ENCODE assay signal across 23 cellular contexts in the genomic region with DNA sequence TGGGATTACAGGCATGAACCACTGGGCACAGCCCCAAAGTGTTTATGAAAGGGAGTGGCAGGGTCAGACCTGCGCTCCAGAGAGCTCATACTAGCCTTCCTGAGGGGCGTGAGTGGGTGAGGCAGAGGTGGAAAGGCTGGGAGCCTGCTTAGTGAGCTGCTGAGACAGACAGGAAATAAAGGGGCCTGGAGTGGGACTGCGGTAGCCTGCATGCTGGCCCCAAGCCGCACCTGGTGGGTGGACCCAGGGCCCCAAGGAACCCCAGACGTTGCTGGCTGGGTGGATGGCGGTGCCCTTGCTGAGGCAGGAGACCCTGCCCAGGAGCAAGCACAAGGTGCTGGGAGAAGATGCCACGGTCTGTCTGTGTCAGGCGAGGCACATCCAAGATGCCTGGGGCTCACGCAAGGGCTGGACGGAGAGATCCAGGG.
DNase-seq lines count a peak whose midpoint lies in the region; ATAC-seq and TF ChIP-seq lines count a peak whose summit lies in the region.
"Had no signal": no experiment of that assay in that cellular context is flagged by ENCODE, and none has a peak within 500 bp of the region (broad histone marks: within the 10 kb centered on the region; RNA-seq: fewer than 3 reads in every experiment).

No MANE protein-coding gene starts in this region.

- H3F3A ChIP-seq in smooth muscle cell (ENCODE audit: low read depth), result no peaks in the 10 kb centered on the region

- DNase-seq in NCI-H226, result peak; percentile 27
- no peak for DNase-seq in WTC11 (ENCODE audit: low spot score)
- no peak for DNase-seq in mesothelial cell of epicardium (ENCODE audit: low spot score in 2 of 2, unreplicated experiment in 2 of 2)
- no peak for DNase-seq in smooth muscle cell (lab: John Stamatoyannopoulos, UW; ENCODE audit: unreplicated experiment)
- no peak for DNase-seq in GM20000 (ENCODE audit: low spot score)
- DNase-seq in stimulated activated CD4-positive, alpha-beta T cell treated with anti-CD3 and anti-CD28 coated beads, Interleukin-2, amount 100 ng/mL, for 24 hours, result no peak
- no peak for DNase-seq in mammary epithelial cell
- DNase-seq: activated CD4-positive, alpha-beta T cell treated with anti-CD3 and anti-CD28 coated beads, Interleukin-2, amount 50 U/mL, for 4 hours; activated CD8-positive, alpha-beta memory T cell treated with anti-CD3 and anti-CD28 coated beads, Interleukin-2, amount 10 ng/mL, durations not matched to agents 7 days and 5 days; activated gamma-delta T cell; activated T-cell treated with anti-CD3 and anti-CD28 coated beads, Interleukin-2, amount 50 U/mL, for 4 hours; Caco-2; esophagus squamous epithelium; foreskin keratinocyte; GOT3; HFFc6; NCI-H1694; stimulated activated CD4-positive, alpha-beta T cell treated with anti-CD3 and anti-CD28 coated beads, Interleukin-4, amount 100 ng/mL, for 4 hours; T-helper 17 cell had no signal

- intact Hi-C loops in mammary epithelial cell (cut with micrococcal nuclease), result no loop called here

- no peak; the same call in 1 of the 2 replicates for ATAC-seq in WTC11
- ATAC-seq: activated CD8-positive, alpha-beta memory T cell treated with anti-CD3 and anti-CD28 coated beads, Interleukin-2, amount 10 ng/mL, durations not matched to agents 7 days and 5 days; activated T-cell treated with anti-CD3 and anti-CD28 coated beads, Interleukin-2, amount 50 U/mL, for 4 hours; foreskin keratinocyte; T-helper 17 cell had no signal

- no peaks in the 10 kb centered on the region; the same call in 1 of the 2 replicates for H3K36me3 Mint-ChIP-seq in WTC11
- no peaks in the 10 kb centered on the region for H3K36me3 Mint-ChIP-seq in mesothelial cell of epicardium
- H3K36me3 Mint-ChIP-seq: activated CD8-positive, alpha-beta memory T cell treated with anti-CD3 and anti-CD28 coated beads, Interleukin-2, amount 10 ng/mL, durations not matched to agents 7 days and 5 days had no signal

- no peaks in the 10 kb centered on the region for H3K27me3 ChIP-seq in smooth muscle cell (ENCODE audit: low read depth)
- no peaks in the 10 kb centered on the region for H3K27me3 ChIP-seq in mammary epithelial cell (ENCODE audit: insufficient read depth, low read length)
- H3K27me3 ChIP-seq: tibial nerve had no signal

- no TSS peak for BruUV-seq in mammary epithelial cell (replicated peaks; lab: Mats Ljungman, UMichigan)

- H3K4me1 ChIP-seq in smooth muscle cell (ENCODE audit: low read depth), result peaks cover 14% of the 10 kb centered on the region
- no peaks in the 10 kb centered on the region for H3K4me1 ChIP-seq in mammary epithelial cell (ENCODE audit: insufficient read depth, low read length)
- H3K4me1 ChIP-seq: Caco-2, foreskin keratinocyte had no signal

- WGBS in smooth muscle cell (ENCODE audit: low lambda C conversion rate), result 69% methylated on average over 10 of the region's 10 CpGs
- 70% methylated on average over 10 of the region's 10 CpGs for WGBS in mammary epithelial cell (ENCODE audit: low coverage, missing lambda C conversion rate)

- H3K36me3 ChIP-seq in smooth muscle cell (ENCODE audit: low read depth) (no peaks in the 10 kb centered on the region), mammary epithelial cell (ENCODE audit: insufficient read depth, low read length) (no peaks in the 10 kb centered on the region)
- H3K36me3 ChIP-seq: esophagus squamous epithelium, prostate gland had no signal

- H3K4me3 Mint-ChIP-seq in WTC11 (no peak overlapping the region), mesothelial cell of epicardium (no peak overlapping the region)
- H3K4me3 Mint-ChIP-seq: activated CD8-positive, alpha-beta memory T cell treated with anti-CD3 and anti-CD28 coated beads, Interleukin-2, amount 10 ng/mL, durations not matched to agents 7 days and 5 days; activated T-cell treated with anti-CD3 and anti-CD28 coated beads, Interleukin-2, amount 50 U/mL, for 4 hours; HFFc6; T-helper 17 cell had no signal

- peaks cover 61% of the 10 kb centered on the region for H3K79me2 ChIP-seq in smooth muscle cell (ENCODE audit: low read depth)
- H3K79me2 ChIP-seq in mammary epithelial cell (ENCODE audit: insufficient read depth, low read length), result no peaks in the 10 kb centered on the region

- no peak for TF ChIP-seq CTCF in WTC11 (IDR thresholded peaks at IDR 0.05)
- TF ChIP-seq CTCF in mesothelial cell of epicardium (IDR thresholded peaks at IDR 0.05; ENCODE audit: unreplicated experiment), result no peak
- TF ChIP-seq CTCF in smooth muscle cell (IDR thresholded peaks at IDR 0.05; ENCODE audit: borderline replicate concordance, insufficient read depth, poor library complexity, severe bottlenecking), result no peak
- no peak for TF ChIP-seq CTCF in GM20000 (IDR thresholded peaks at IDR 0.05; ENCODE audit: extremely low read depth, missing control alignments)
- TF ChIP-seq CTCF in mammary epithelial cell (conservative IDR thresholded peaks at IDR 0.05 in 1 of 2, IDR thresholded peaks at IDR 0.05 in 1 of 2; ENCODE audit: extremely low read depth in 1 of 2, insufficient read depth in 1 of 2, low read depth in 1 of 2, low read length in 2 of 2), result no peak

- no peaks in the 10 kb centered on the region for H3K9me3 Mint-ChIP-seq in WTC11
- no peaks in the 10 kb centered on the region for H3K9me3 Mint-ChIP-seq in mesothelial cell of epicardium
- H3K9me3 Mint-ChIP-seq: activated T-cell treated with anti-CD3 and anti-CD28 coated beads, Interleukin-2, amount 50 U/mL, for 4 hours; HFFc6 had no signal

- peak overlapping the region; percentile 15 for H3K27ac ChIP-seq in smooth muscle cell (ENCODE audit: low read depth)
- H3K27ac ChIP-seq in mammary epithelial cell (ENCODE audit: insufficient read depth, low read depth, low read length), result no peak overlapping the region
- H3K27ac ChIP-seq: C4-2B, esophagus squamous epithelium, foreskin keratinocyte, prostate gland, SK-N-MC had no signal

- H4K20me1 ChIP-seq in smooth muscle cell (ENCODE audit: low read depth), result peaks cover 89% of the 10 kb centered on the region
- no peaks in the 10 kb centered on the region for H4K20me1 ChIP-seq in mammary epithelial cell (ENCODE audit: insufficient read depth, low read length)

- H3K9ac ChIP-seq in smooth muscle cell (ENCODE audit: low read depth), result no peak overlapping the region
- no peak overlapping the region for H3K9ac ChIP-seq in mammary epithelial cell (ENCODE audit: insufficient read depth, low read length)

- in situ Hi-C loops in mammary epithelial cell (cut with MboI; ENCODE audit: low sequenced_read_pairs in 2 of 2), result no loop called here

- no peak overlapping the region for H3K4me3 ChIP-seq in smooth muscle cell
- no peak overlapping the region for H3K4me3 ChIP-seq in mammary epithelial cell (replicated peaks in 1 of 3; ENCODE audit: insufficient read depth in 1 of 3, low read depth in 2 of 3, low read length in 3 of 3)
- H3K4me3 ChIP-seq: esophagus squamous epithelium, prostate gland, SK-N-MC, tibial nerve had no signal

- CTCF ChIA-PET in WTC11 (lab: Charles Lee) (interaction anchor here (1.0 to 4.7 kb wide), 3 partner anchors 10 to 24 kb away, joined by 4 to 18 read pairs (median 6); no protein-coding TSS in a partner anchor), mammary epithelial cell (lab: Charles Lee; ENCODE audit: low non-redundant PET) (no interaction called here)

- no peak overlapping the region for H2AFZ ChIP-seq in smooth muscle cell (ENCODE audit: low read depth)
- H2AFZ ChIP-seq in mammary epithelial cell (ENCODE audit: low read depth, low read length), result no peak overlapping the region

- H3K27me3 Mint-ChIP-seq in WTC11 (ENCODE audit: low read depth) (no peaks in the 10 kb centered on the region), mesothelial cell of epicardium (ENCODE audit: low read depth) (no peaks in the 10 kb centered on the region)
- H3K27me3 Mint-ChIP-seq: activated CD8-positive, alpha-beta memory T cell treated with anti-CD3 and anti-CD28 coated beads, Interleukin-2, amount 10 ng/mL, durations not matched to agents 7 days and 5 days had no signal

- POLR2A ChIA-PET in WTC11 (lab: Charles Lee), result no interaction called here

- H3K27ac Mint-ChIP-seq in WTC11 (peak overlapping the region; percentile 57; the same call in 1 of the 2 replicates), mesothelial cell of epicardium (peak overlapping the region; percentile 21)
- H3K27ac Mint-ChIP-seq: activated CD8-positive, alpha-beta memory T cell treated with anti-CD3 and anti-CD28 coated beads, Interleukin-2, amount 10 ng/mL, durations not matched to agents 7 days and 5 days; T-helper 17 cell had no signal

- H3K4me2 ChIP-seq in smooth muscle cell (peak overlapping the region; percentile 36), mammary epithelial cell (ENCODE audit: insufficient read depth, low read depth, low read length) (no peak overlapping the region)

- H3K9me3 ChIP-seq in smooth muscle cell (replicated peaks; ENCODE audit: low read depth) (no peaks in the 10 kb centered on the region), mammary epithelial cell (replicated peaks; ENCODE audit: insufficient read depth, low read length) (no peaks in the 10 kb centered on the region)
- H3K9me3 ChIP-seq: Caco-2, esophagus squamous epithelium, prostate gland, tibial nerve had no signal

- H3K4me1 Mint-ChIP-seq in WTC11 (peaks cover 48% of the 10 kb centered on the region), mesothelial cell of epicardium (peaks cover 32% of the 10 kb centered on the region)
- H3K4me1 Mint-ChIP-seq: activated CD8-positive, alpha-beta memory T cell treated with anti-CD3 and anti-CD28 coated beads, Interleukin-2, amount 10 ng/mL, durations not matched to agents 7 days and 5 days; T-helper 17 cell had no signal

- dilution Hi-C loops in mammary epithelial cell (cut with HindIII; ENCODE audit: low sequenced_read_pairs), result no loop called here

TF ChIP-seq in WTC11, 78 proteins besides CTCF, POLR2A, EP300 and RAD21 (continues in another document):
- TF ChIP-seq ZNF423 (CRISPR knock-in tag; IDR thresholded peaks at IDR 0.05), result no peak
